ENCODE assay signal across 16 cellular contexts in the genomic region with DNA sequence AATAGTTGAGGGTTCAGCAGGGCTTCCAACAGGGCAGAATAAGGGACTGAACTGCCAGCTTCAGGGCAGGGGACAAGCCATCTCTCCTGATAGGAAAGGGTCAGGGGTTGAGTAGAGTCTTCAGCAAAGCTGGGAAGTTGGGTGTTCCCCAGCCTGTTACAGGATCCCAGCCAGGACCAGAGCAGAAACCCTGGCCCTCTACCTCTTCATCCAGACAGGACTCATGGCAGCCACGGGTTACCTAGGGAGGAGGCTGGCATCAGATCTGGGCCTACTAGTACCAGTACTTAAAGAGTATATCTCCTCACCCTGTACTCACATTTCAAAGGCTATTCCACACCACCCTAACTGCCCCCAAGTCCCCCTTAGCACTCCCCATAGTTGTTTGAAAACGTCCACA. TPM values are rescaled to one million over a fixed set of nuclear protein-coding genes. Genes with fewer than 3 reads are reported as not detected.
DNase-seq lines count a peak whose midpoint lies in the region; ATAC-seq, FAIRE-seq and TF ChIP-seq lines count a peak whose summit lies in the region.
"Had no signal": no experiment of that assay in that cellular context is flagged by ENCODE, and none has a peak within 500 bp of the region (broad histone marks: within the 10 kb centered on the region; RNA-seq: fewer than 3 reads in every experiment).

No MANE protein-coding gene starts in this region.

- no peaks in the 10 kb centered on the region for H3K9me3 Mint-ChIP-seq in activated naive CD4-positive, alpha-beta T cell treated with anti-CD3 and anti-CD28 coated beads for 36 hours
- H3K9me3 Mint-ChIP-seq in endothelial cell (ENCODE audit: unreplicated experiment), result no peaks in the 10 kb centered on the region
- H3K9me3 Mint-ChIP-seq: CD4-positive, alpha-beta T cell; GM23338 had no signal

- H3K4me3 Mint-ChIP-seq in activated naive CD4-positive, alpha-beta T cell treated with anti-CD3 and anti-CD28 coated beads for 36 hours, result no peak overlapping the region
- peak overlapping the region; percentile 5 for H3K4me3 Mint-ChIP-seq in endothelial cell (ENCODE audit: unreplicated experiment)
- H3K4me3 Mint-ChIP-seq: B cell; CD4-positive, alpha-beta T cell; GM23338 had no signal

- H3K36me3 ChIP-seq in neutrophil, result peaks cover 52% of the 10 kb centered on the region
- peaks cover 17 to 35% of the 10 kb centered on the region in 2 donors for H3K36me3 ChIP-seq in kidney (ENCODE audit: control insufficient read depth in 1 of 2, insufficient read depth in 2 of 2, low read length in 2 of 2)

- peaks cover 26% of the 10 kb centered on the region for H3K36me3 Mint-ChIP-seq in activated naive CD4-positive, alpha-beta T cell treated with anti-CD3 and anti-CD28 coated beads for 36 hours (ENCODE audit: low read depth)
- H3K36me3 Mint-ChIP-seq in endothelial cell (ENCODE audit: low read depth, unreplicated experiment), result peaks cover 32% of the 10 kb centered on the region

- intact Hi-C loops in activated naive CD4-positive, alpha-beta T cell treated with anti-CD3 and anti-CD28 coated beads for 36 hours (cut with micrococcal nuclease), result no loop called here
- intact Hi-C loops in kidney (cut with DNase I), result no loop called here

- DNase-seq in activated naive CD4-positive, alpha-beta T cell treated with anti-CD3 and anti-CD28 coated beads for 36 hours, result no peak
- DNase-seq in activated naive CD4-positive, alpha-beta T cell treated with anti-CD3 and anti-CD28 coated beads, Interleukin-2, amount 50 U/mL, for 16 hours, result no peak
- no peak for DNase-seq in endothelial cell (ENCODE audit: low spot score)
- DNase-seq in kidney, result no peak
- DNase-seq in activated CD4-positive, alpha-beta T cell treated with anti-CD3 and anti-CD28 coated beads for 48 hours, result no peak
- DNase-seq: ACHN; C1 segment of cervical spinal cord; Calu3; CD4-positive, alpha-beta T cell; DMS 273 treated with DMSO at 0.1 percent for 48 hours; H7 had no signal

- no peak for TF ChIP-seq CTCF in endothelial cell (IDR thresholded peaks at IDR 0.05; ENCODE audit: unreplicated experiment)
- TF ChIP-seq CTCF in neutrophil (IDR thresholded peaks at IDR 0.05), result no peak
- TF ChIP-seq CTCF in kidney (IDR thresholded peaks at IDR 0.05; ENCODE audit: borderline replicate concordance, extremely low read depth, insufficient read depth), result no peak

- H3K27me3 ChIP-seq in neutrophil, result no peaks in the 10 kb centered on the region

- CTCF ChIA-PET in activated naive CD4-positive, alpha-beta T cell treated with anti-CD3 and anti-CD28 coated beads for 36 hours (lab: Charles Lee), result no interaction called here

- peaks cover 24% of the 10 kb centered on the region for H3K4me1 Mint-ChIP-seq in activated naive CD4-positive, alpha-beta T cell treated with anti-CD3 and anti-CD28 coated beads for 36 hours (ENCODE audit: low read depth)
- H3K4me1 Mint-ChIP-seq in endothelial cell (ENCODE audit: unreplicated experiment), result peaks cover 10% of the 10 kb centered on the region

- H3K4me1 ChIP-seq in neutrophil (ENCODE audit: control insufficient read depth in 1 of 2, insufficient read depth in 1 of 2, low read depth in 1 of 2, low read length in 1 of 2), result peaks cover 57 to 58% of the 10 kb centered on the region in 2 experiments
- peaks cover 11 to 18% of the 10 kb centered on the region in 2 donors for H3K4me1 ChIP-seq in kidney (ENCODE audit: control insufficient read depth in 1 of 2, insufficient read depth in 1 of 2, low read depth in 1 of 2, low read length in 2 of 2)

- no peak for ATAC-seq in GM18867 (IDR thresholded peaks at IDR 0.05; ENCODE audit: unreplicated experiment)
- ATAC-seq: GM23338 had no signal

- H3K4me3 ChIP-seq in neutrophil (ENCODE audit: low read depth in 1 of 2, low read length in 1 of 2) (no peak overlapping the region), kidney (ENCODE audit: low read length in 2 of 2) (no peak overlapping the region)
- H3K4me3 ChIP-seq: GM23338 had no signal

- H3K27me3 Mint-ChIP-seq in activated naive CD4-positive, alpha-beta T cell treated with anti-CD3 and anti-CD28 coated beads for 36 hours (ENCODE audit: low read depth), result no peaks in the 10 kb centered on the region
- H3K27me3 Mint-ChIP-seq in endothelial cell (ENCODE audit: unreplicated experiment), result peaks cover 10% of the 10 kb centered on the region
- H3K27me3 Mint-ChIP-seq: B cell; CD4-positive, alpha-beta T cell had no signal

- H3K9ac ChIP-seq in kidney (ENCODE audit: low read length in 2 of 2), result no peak overlapping the region

- H3K27ac Mint-ChIP-seq in activated naive CD4-positive, alpha-beta T cell treated with anti-CD3 and anti-CD28 coated beads for 36 hours, result peak overlapping the region; percentile 41
- no peak overlapping the region for H3K27ac Mint-ChIP-seq in endothelial cell (ENCODE audit: unreplicated experiment)
- H3K27ac Mint-ChIP-seq: B cell; CD4-positive, alpha-beta T cell; GM23338 had no signal

- H3K9me3 ChIP-seq in neutrophil (no peaks in the 10 kb centered on the region), kidney (ENCODE audit: control insufficient read depth in 1 of 2, low read length in 2 of 2) (no peaks in the 10 kb centered on the region)

- peak overlapping the region; percentile 98 for H3K27ac ChIP-seq in neutrophil
- H3K27ac ChIP-seq in kidney (ENCODE audit: low read depth in 2 of 2, low read length in 2 of 2), result no peak overlapping the region
- H3K27ac ChIP-seq: HL-60 had no signal

- FAIRE-seq in kidney (lab: Jason Lieb, UNC), result no peak

RNA-seq across cellular contexts. Expression of a gene that starts 2.4 kb away (rescaled TPM):
- total RNA-seq in activated naive CD4-positive, alpha-beta T cell treated with anti-CD3 and anti-CD28 coated beads for 36 hours, result 100 to 1,000 TPM; 151 to 156 TPM
- total RNA-seq in endothelial cell (ENCODE audit: unreplicated experiment) (62.2 TPM), kidney (136 TPM)
- polyA plus RNA-seq in kidney (ENCODE audit: insufficient read depth, low read depth, low replicate concordance), result 250 TPM

RNA-seq across cellular contexts. Expression of a gene that starts 4.8 kb away (rescaled TPM):
- total RNA-seq in activated naive CD4-positive, alpha-beta T cell treated with anti-CD3 and anti-CD28 coated beads for 36 hours, result 10 to 100 TPM; 25.7 to 28.5 TPM
- total RNA-seq in endothelial cell (ENCODE audit: unreplicated experiment) (52.9 TPM), kidney (84.2 TPM)
- 115 TPM for polyA plus RNA-seq in kidney (ENCODE audit: insufficient read depth, low read depth, low replicate concordance)

RNA-seq across cellular contexts. Expression of a gene that starts 10.9 kb away (rescaled TPM):
- 10 to 100 TPM; 65.2 to 65.7 TPM for total RNA-seq in activated naive CD4-positive, alpha-beta T cell treated with anti-CD3 and anti-CD28 coated beads for 36 hours
- total RNA-seq in endothelial cell (ENCODE audit: unreplicated experiment) (183 TPM), kidney (170 TPM)
- 149 TPM for polyA plus RNA-seq in kidney (ENCODE audit: insufficient read depth, low read depth, low replicate concordance)

RNA-seq across cellular contexts. Expression of a gene that starts 11.0 kb away (rescaled TPM):
- total RNA-seq in activated naive CD4-positive, alpha-beta T cell treated with anti-CD3 and anti-CD28 coated beads for 36 hours, result 10 to 100 TPM; 31.9 to 33.5 TPM
- total RNA-seq in endothelial cell (ENCODE audit: unreplicated experiment) (14.6 TPM), kidney (23.4 TPM)
- polyA plus RNA-seq in kidney (ENCODE audit: insufficient read depth, low read depth, low replicate concordance), result 29.8 TPM

RNA-seq across cellular contexts. Expression of a gene that starts 41.2 kb away (rescaled TPM):
- total RNA-seq in activated naive CD4-positive, alpha-beta T cell treated with anti-CD3 and anti-CD28 coated beads for 36 hours, result under 1 TPM; 0.79 to 0.88 TPM
- total RNA-seq in endothelial cell (ENCODE audit: unreplicated experiment), result 156 TPM
- total RNA-seq in kidney, result 17.0 TPM
- 2.4 TPM for polyA plus RNA-seq in kidney (ENCODE audit: insufficient read depth, low read depth, low replicate concordance)
